9 cellular contexts compared by ENCODE assay signal in genomic region chr20:62356948-62357667, GRCh38. TPM values are rescaled to one million over a fixed set of nuclear protein-coding genes. Genes with fewer than 3 reads are reported as not detected.
DNase-seq lines count a peak whose midpoint lies in the region; ATAC-seq and TF ChIP-seq lines count a peak whose summit lies in the region.
"Had no signal": no experiment of that assay in that cellular context is flagged by ENCODE, and none has a peak within 500 bp of the region (broad histone marks: within the 10 kb centered on the region; RNA-seq: fewer than 3 reads in every experiment).

No MANE protein-coding gene starts in this region.

- CTCF ChIA-PET in Panc1 (lab: Charles Lee) = no interaction called here

- H3K4me3 ChIP-seq in Panc1 (ENCODE audit: low read depth in 2 of 2, low read length in 2 of 2) = no peak overlapping the region
- peak overlapping the region in 1 of 2 donors; percentile 48 for H3K4me3 ChIP-seq in muscle layer of duodenum (ENCODE audit: low read depth in 1 of 2, low read length in 2 of 2)

- no peaks in the 10 kb centered on the region; the same call in 1 of the 2 replicates for H3K36me3 ChIP-seq in Panc1 (ENCODE audit: control insufficient read depth, insufficient read depth, low read length)
- H3K36me3 ChIP-seq in muscle layer of duodenum (ENCODE audit: control insufficient read depth in 1 of 2, insufficient read depth in 2 of 2, low read length in 2 of 2) = no peaks in the 10 kb centered on the region

- no peak for TF ChIP-seq CTCF in Panc1 (IDR thresholded peaks at IDR 0.05)

- H3K27me3 ChIP-seq in Panc1 (ENCODE audit: control insufficient read depth, insufficient read depth, low read length) (no peaks in the 10 kb centered on the region), muscle layer of duodenum (ENCODE audit: low read depth, low read length) (no peaks in the 10 kb centered on the region)

- in situ Hi-C loops in Panc1 (cut with HindIII; ENCODE audit: low pct_unique_long_range_greater_than_20kb, low sequenced_read_pairs) = no loop called here

- H3K9me3 ChIP-seq in Panc1 (ENCODE audit: control insufficient read depth, insufficient read depth, low read depth, low read length) (no peaks in the 10 kb centered on the region), muscle layer of duodenum (ENCODE audit: control insufficient read depth in 1 of 2, low read length in 2 of 2) (no peaks in the 10 kb centered on the region)

- DNase-seq in AG08395 (ENCODE audit: low spot score) (peak; percentile 82), Panc1 (ENCODE audit: low read depth, low spot score) (no peak), epithelial cell of prostate (ENCODE audit: low read depth, low spot score) (no peak), germinal center (ENCODE audit: low spot score) (no peak)
- DNase-seq: DMS153 had no signal

- H3K27ac ChIP-seq in Panc1 (ENCODE audit: low read length) = peak overlapping the region; percentile 93
- peak overlapping the region; percentile 60 for H3K27ac ChIP-seq in epithelial cell of prostate
- H3K27ac ChIP-seq in muscle layer of duodenum (ENCODE audit: low read length) = peak overlapping the region; percentile 33

- POLR2A ChIA-PET in Panc1 (lab: Charles Lee) = interaction anchor here (0.7 kb wide), 1 partner anchor 176 kb away, joined by 3 read pairs; no protein-coding TSS in a partner anchor

- 0 out of 2 replicates have a peak, but pooled peaks have one; percentile 2 for ATAC-seq in Panc1
- no peak for ATAC-seq in GM18498 (IDR thresholded peaks at IDR 0.05; ENCODE audit: unreplicated experiment)
- ATAC-seq in HG03442 (IDR thresholded peaks at IDR 0.05; ENCODE audit: unreplicated experiment) = no peak
- ATAC-seq in GM21737 (IDR thresholded peaks at IDR 0.05; ENCODE audit: unreplicated experiment) = no peak

- H3K4me1 ChIP-seq in Panc1 (ENCODE audit: control insufficient read depth, insufficient read depth, low read length) (peaks cover 92% of the 10 kb centered on the region), muscle layer of duodenum (ENCODE audit: control insufficient read depth in 1 of 2, insufficient read depth in 2 of 2, low read length in 2 of 2) (peaks cover 3 to 93% of the 10 kb centered on the region in 2 donors)

- intact Hi-C loops in Panc1 (cut with micrococcal nuclease; ENCODE audit: unreplicated experiment) = no loop called here

- no TSS peak for BruUV-seq in Panc1 (replicated peaks; lab: Mats Ljungman, UMichigan)

RNA-seq across cellular contexts. Expression of gene LAMA5, which starts 10.0 kb away (rescaled TPM):
- total RNA-seq in Panc1 (2021; ENCODE audit: unreplicated experiment) = 497 TPM
- 508 TPM for polyA plus RNA-seq in Panc1 (2012; ENCODE audit: insufficient read length)

RNA-seq across cellular contexts. Expression of gene RPS21, which starts 29.8 kb away (rescaled TPM):
- total RNA-seq in Panc1 (2021; ENCODE audit: unreplicated experiment) = 1,761 TPM
- polyA plus RNA-seq in Panc1 (2012; ENCODE audit: insufficient read length) = 4,052 TPM

RNA-seq across cellular contexts. Expression of gene CABLES2, which starts 50.0 kb away (rescaled TPM):
- 9.8 TPM for total RNA-seq in Panc1 (2021; ENCODE audit: unreplicated experiment)
- 12.0 TPM for polyA plus RNA-seq in Panc1 (2012; ENCODE audit: insufficient read length)

RNA-seq across cellular contexts. Expression of gene ADRM1, which starts 54.3 kb away (rescaled TPM):
- total RNA-seq in Panc1 (2021; ENCODE audit: unreplicated experiment) = 194 TPM
- 315 TPM for polyA plus RNA-seq in Panc1 (2012; ENCODE audit: insufficient read length)

Comparison
In these comparisons a context has a peak if more than half of its experiments do, and no peak if none do; other contexts are left out.
1. H3K27ac ChIP-seq: peak in every context shown above with its lines; median percentile 93 in Panc1; 60 in epithelial cell of prostate; 33 in muscle layer of duodenum.